In genomic region chr2:27381577-27382181, GRCh38 we compare ENCODE assay signal across 6 cellular contexts. TPM values are rescaled to one million over a fixed set of nuclear protein-coding genes. Genes with fewer than 3 reads are reported as not detected.
DNase-seq lines count a peak whose midpoint lies in the region; FAIRE-seq and TF ChIP-seq lines count a peak whose summit lies in the region.

No MANE protein-coding gene starts in this region.

- H3K9me3 Mint-ChIP-seq in chondrocyte (ENCODE audit: low read depth), result no peaks in the 10 kb centered on the region

- H3K27me3 Mint-ChIP-seq in chondrocyte (ENCODE audit: low read depth), result no peaks in the 10 kb centered on the region

- DNase-seq in NCI-H82 (lab: John Stamatoyannopoulos, UW), result peak; percentile 96
- no peak for DNase-seq in chondrocyte (ENCODE audit: low spot score)
- no peak for DNase-seq in G401 (ENCODE audit: low spot score)
- no peak for DNase-seq in RCC 7860 (ENCODE audit: low spot score)
- no peak for DNase-seq in H7

- H3K4me1 Mint-ChIP-seq in chondrocyte (ENCODE audit: low read depth), result peaks cover 33% of the 10 kb centered on the region

- no peaks in the 10 kb centered on the region for H3K27me3 ChIP-seq in H7 (ENCODE audit: control insufficient read depth, insufficient read depth, low read length)

- H3K27ac Mint-ChIP-seq in chondrocyte (ENCODE audit: unreplicated experiment), result peak overlapping the region; percentile 99

- peaks cover 25% of the 10 kb centered on the region for H3K36me3 Mint-ChIP-seq in chondrocyte (ENCODE audit: low read depth)

- no peak for FAIRE-seq in RCC 7860 (lab: Jason Lieb, UNC)

- H3K36me3 ChIP-seq in H7 (replicated peaks; ENCODE audit: control insufficient read depth, insufficient read depth, low read length), result peaks cover 51% of the 10 kb centered on the region

- in situ Hi-C loops in G401 (cut with HindIII; ENCODE audit: low sequenced_read_pairs), result no loop called here

- TF ChIP-seq CTCF in chondrocyte (IDR thresholded peaks at IDR 0.05), result no peak

- H3K4me3 ChIP-seq in skin epidermis (no peak overlapping the region), H7 (ENCODE audit: insufficient read depth, low read depth, low read length) (no peak overlapping the region)

- H3K4me3 Mint-ChIP-seq in chondrocyte (ENCODE audit: unreplicated experiment), result peak overlapping the region; percentile 85

- H3K27ac ChIP-seq in skin epidermis, result peak overlapping the region in 15 of 21 experiments; percentile 79 to 95 (median 90)

RNA-seq across cellular contexts. Expression of gene ZNF513, which starts 1.1 kb away (rescaled TPM):
- 15.3 to 23.2 TPM (median 15.5 TPM) in 3 replicates for total RNA-seq in chondrocyte
- 20.4 and 23.3 TPM in 2 replicates for total RNA-seq in G401 (2014; rRNA removed; shearing (Covaris generic))
- total RNA-seq in H7 (2014; rRNA removed; shearing (Covaris generic)), result 11.8 and 19.2 TPM in 2 replicates

RNA-seq across cellular contexts. Expression of gene SNX17, which starts 11.3 kb away (rescaled TPM):
- total RNA-seq in chondrocyte, result 108 to 130 TPM (median 111 TPM) in 3 replicates
- total RNA-seq in G401 (2014; rRNA removed; shearing (Covaris generic)), result 157 and 165 TPM in 2 replicates
- 110 and 129 TPM in 2 replicates for total RNA-seq in H7 (2014; rRNA removed; shearing (Covaris generic))

RNA-seq across cellular contexts. Expression of gene EIF2B4, which starts 11.5 kb away (rescaled TPM):
- 43.1 to 46.2 TPM (median 44.0 TPM) in 3 replicates for total RNA-seq in chondrocyte
- 36.0 and 44.8 TPM in 2 replicates for total RNA-seq in G401 (2014; rRNA removed; shearing (Covaris generic))
- total RNA-seq in H7 (2014; rRNA removed; shearing (Covaris generic)), result 31.6 and 33.1 TPM in 2 replicates

RNA-seq across cellular contexts. Expression of gene GTF3C2, which starts 25.1 kb away (rescaled TPM):
- 42.0 to 55.3 TPM (median 43.2 TPM) in 3 replicates for total RNA-seq in chondrocyte
- 101 and 102 TPM in 2 replicates for total RNA-seq in G401 (2014; rRNA removed; shearing (Covaris generic))
- total RNA-seq in H7 (2014; rRNA removed; shearing (Covaris generic)), result 147 and 152 TPM in 2 replicates

RNA-seq across cellular contexts. Expression of gene PPM1G, which starts 27.7 kb away (rescaled TPM):
- total RNA-seq in chondrocyte, result 55.7 to 72.8 TPM (median 59.4 TPM) in 3 replicates
- 178 and 244 TPM in 2 replicates for total RNA-seq in G401 (2014; rRNA removed; shearing (Covaris generic))
- total RNA-seq in H7 (2014; rRNA removed; shearing (Covaris generic)), result 151 and 164 TPM in 2 replicates
